Comparison of ENCODE assay signal across 8 cellular contexts in genomic region chr10:28587970-28588290, GRCh38. TPM values are rescaled to one million over a fixed set of nuclear protein-coding genes. Genes with fewer than 3 reads are reported as not detected.
DNase-seq lines count a peak whose midpoint lies in the region; ATAC-seq and TF ChIP-seq lines count a peak whose summit lies in the region.

No MANE protein-coding gene starts in this region.

- H3K4me3 ChIP-seq in ACC112 (ENCODE audit: low read depth, low read length) (no peak overlapping the region), LNCaP clone FGC (ENCODE audit: low read depth, low read length) (no peak overlapping the region), mesendoderm (ENCODE audit: low read length) (no peak overlapping the region)

- no peak overlapping the region for H3K18ac ChIP-seq in mesendoderm (ENCODE audit: low read length)

- no peak overlapping the region for H2BK5ac ChIP-seq in mesendoderm (ENCODE audit: low read length)

- H4K5ac ChIP-seq in mesendoderm (ENCODE audit: low read length) = no peak overlapping the region

- DNase-seq in LNCaP clone FGC (ENCODE audit: low read depth) = peak; percentile 85
- DNase-seq in dermis microvascular lymphatic vessel endothelial cell (ENCODE audit: low read depth in 2 of 2) = peak; percentile 6 to 23
- DNase-seq in mesendoderm = peak; percentile 10
- no peak for DNase-seq in NCI-H345 (lab: John Stamatoyannopoulos, UW)
- DNase-seq in stimulated activated naive CD4-positive, alpha-beta T cell treated with Interleukin-2 at 50 U/mL for 16 hours (lab: John Stamatoyannopoulos, UW) = no peak
- DNase-seq in T-helper 9 cell = no peak

- H3K56ac ChIP-seq in mesendoderm (ENCODE audit: low read length) = no peak overlapping the region

- H3K27me3 ChIP-seq in ACC112 (ENCODE audit: insufficient read depth, low read length) (no peaks in the 10 kb centered on the region), mesendoderm (ENCODE audit: insufficient read depth, low read length, poor library complexity) (no peaks in the 10 kb centered on the region)

- no CpG with 5 or more reads among the region's 1 CpG for WGBS in mesendoderm (ENCODE audit: extremely low coverage, insufficient coverage, low lambda C conversion rate)

- H3K4me1 ChIP-seq in ACC112 (ENCODE audit: control insufficient read depth, insufficient read depth, low read length, unreplicated experiment) = peaks cover 35% of the 10 kb centered on the region
- no peaks in the 10 kb centered on the region for H3K4me1 ChIP-seq in mesendoderm (ENCODE audit: control insufficient read depth, low read depth, low read length)

- TF ChIP-seq CTCF in LNCaP clone FGC (IDR thresholded peaks at IDR 0.05; ENCODE audit: control insufficient read depth, extremely low read depth, insufficient read depth) = peak; percentile 64

- H3K9ac ChIP-seq in mesendoderm (ENCODE audit: low read length) = no peak overlapping the region

- H3K23ac ChIP-seq in mesendoderm (ENCODE audit: low read length) = no peak overlapping the region

- H4K8ac ChIP-seq in mesendoderm (ENCODE audit: low read depth, low read length) = no peak overlapping the region

- H3K27ac ChIP-seq in ACC112 (ENCODE audit: low read depth, low read length) (peak overlapping the region; percentile 53; the same call in 1 of the 2 replicates), mesendoderm (ENCODE audit: low read depth, low read length) (no peak overlapping the region)

- H3K79me2 ChIP-seq in ACC112 (ENCODE audit: control insufficient read depth, insufficient read depth, low read length, unreplicated experiment) = peaks cover 68% of the 10 kb centered on the region
- H3K79me2 ChIP-seq in mesendoderm (ENCODE audit: control insufficient read depth, insufficient read depth, low read length) = peaks cover 36% of the 10 kb centered on the region

- H2AFZ ChIP-seq in ACC112 (ENCODE audit: low read length, unreplicated experiment) = no peak overlapping the region

- H3K36me3 ChIP-seq in ACC112 (ENCODE audit: insufficient read depth, low read length) = peaks cover 42% of the 10 kb centered on the region
- no peaks in the 10 kb centered on the region for H3K36me3 ChIP-seq in mesendoderm (ENCODE audit: control insufficient read depth, insufficient read depth, low read length)

- no peak overlapping the region for H2AK5ac ChIP-seq in mesendoderm (ENCODE audit: low read length)

- no peak overlapping the region for H2BK15ac ChIP-seq in mesendoderm (replicated peaks; ENCODE audit: low read depth)

- no peak overlapping the region for H2BK120ac ChIP-seq in mesendoderm (ENCODE audit: low read depth, low read length)

- peaks cover 7% of the 10 kb centered on the region for H3K79me1 ChIP-seq in mesendoderm (ENCODE audit: low read length)

- no peak overlapping the region for H3K4ac ChIP-seq in mesendoderm (ENCODE audit: low read depth, low read length)

- no peak for ATAC-seq in GM21381 (IDR thresholded peaks at IDR 0.05; ENCODE audit: unreplicated experiment)

- no peak overlapping the region for H3K4me2 ChIP-seq in mesendoderm (ENCODE audit: low read length)

RNA-seq across cellular contexts. Expression of gene WAC, which starts 55.0 kb away (rescaled TPM):
- 37.1 and 43.4 TPM in 2 replicates for total RNA-seq in dermis microvascular lymphatic vessel endothelial cell
- 121 TPM for polyA plus RNA-seq in mesendoderm (2013, experiment 1 of 2)
- 122 TPM for polyA plus RNA-seq in mesendoderm (2013, experiment 2 of 2)

Comparison
In these comparisons a context has a peak if more than half of its experiments do, and no peak if none do; other contexts are left out.
1. DNase-seq: peak in LNCaP clone FGC (single experiment), dermis microvascular lymphatic vessel endothelial cell (2 of 2) and mesendoderm (single experiment); none in NCI-H345 (single experiment), stimulated activated naive CD4-positive, alpha-beta T cell treated with Interleukin-2 at 50 U/mL for 16 hours (single experiment) and T-helper 9 cell (single experiment).